21 cellular contexts compared by ENCODE assay signal in the genomic region with DNA sequence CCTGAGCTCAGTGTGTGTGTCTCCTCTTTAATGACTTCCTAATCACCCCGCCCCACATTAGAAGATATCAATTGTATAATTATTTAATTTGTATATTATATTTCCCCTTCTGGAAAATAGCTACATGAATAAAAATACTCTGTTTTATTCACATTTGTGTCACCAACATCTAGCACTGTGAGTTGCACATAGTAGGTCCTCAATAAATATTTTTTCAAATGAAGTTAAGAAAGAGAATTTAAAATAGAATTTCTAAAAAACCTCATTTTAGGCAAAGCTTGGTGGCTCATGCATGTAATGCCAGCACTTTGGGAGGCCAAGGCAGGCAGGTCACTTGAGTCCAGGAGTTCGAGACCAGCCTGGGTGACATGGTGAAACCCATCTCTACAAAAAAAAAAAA. TPM values are rescaled to one million over a fixed set of nuclear protein-coding genes. Genes with fewer than 3 reads are reported as not detected.
DNase-seq lines count a peak whose midpoint lies in the region; ATAC-seq lines count a peak whose summit lies in the region.
"Had no signal": no experiment of that assay in that cellular context is flagged by ENCODE, and none has a peak within 500 bp of the region (broad histone marks: within the 10 kb centered on the region; RNA-seq: fewer than 3 reads in every experiment).

No MANE protein-coding gene starts in this region.

- peak overlapping the region; percentile 69 for H3K4me3 ChIP-seq in CD4-positive, CD25-positive, alpha-beta regulatory T cell (ENCODE audit: low read depth, low read length)
- H3K4me3 ChIP-seq in CD4-positive, alpha-beta memory T cell (ENCODE audit: low read length in 2 of 2) = no peak overlapping the region
- H3K4me3 ChIP-seq in effector memory CD4-positive, alpha-beta T cell (ENCODE audit: insufficient read depth, low read depth, low read length, poor library complexity, severe bottlenecking) = no peak overlapping the region
- H3K4me3 ChIP-seq: coronary artery, heart right ventricle, left ventricle myocardium inferior, stomach, transverse colon had no signal

- H3K4me1 Mint-ChIP-seq in CD4-positive, CD25-positive, alpha-beta regulatory T cell = peaks cover 45 to 94% (median 70%) of the 10 kb centered on the region in 4 donors
- peaks cover 68 to 96% (median 81%) of the 10 kb centered on the region in 4 donors for H3K4me1 Mint-ChIP-seq in CD4-positive, alpha-beta memory T cell
- peaks cover 83% of the 10 kb centered on the region for H3K4me1 Mint-ChIP-seq in activated CD4-positive, alpha-beta memory T cell treated with anti-CD3 and anti-CD28 coated beads for 36 hours (ENCODE audit: low read depth)

- H3K9me3 ChIP-seq in CD4-positive, CD25-positive, alpha-beta regulatory T cell (ENCODE audit: control insufficient read depth in 2 of 2, low read length in 2 of 2) = no peaks in the 10 kb centered on the region
- H3K9me3 ChIP-seq in CD4-positive, alpha-beta memory T cell (ENCODE audit: control insufficient read depth in 1 of 2, low read length in 2 of 2) = no peaks in the 10 kb centered on the region
- no peaks in the 10 kb centered on the region for H3K9me3 ChIP-seq in effector memory CD4-positive, alpha-beta T cell (ENCODE audit: control insufficient read depth, low read length)
- H3K9me3 ChIP-seq: heart right ventricle, left ventricle myocardium inferior, neutrophil, stomach, transverse colon had no signal

- H3K27ac Mint-ChIP-seq in CD4-positive, CD25-positive, alpha-beta regulatory T cell = peak overlapping the region; percentile 88 to 91 (median 88)
- peak overlapping the region in 6 of 7 donors; percentile 55 to 96 (median 86) for H3K27ac Mint-ChIP-seq in CD4-positive, alpha-beta memory T cell
- peak overlapping the region; percentile 97 for H3K27ac Mint-ChIP-seq in activated CD4-positive, alpha-beta memory T cell treated with anti-CD3 and anti-CD28 coated beads for 36 hours

- H3K27me3 Mint-ChIP-seq in CD4-positive, CD25-positive, alpha-beta regulatory T cell = peaks cover 4% of the 10 kb centered on the region
- H3K27me3 Mint-ChIP-seq in CD4-positive, alpha-beta memory T cell = no peaks in the 10 kb centered on the region
- H3K27me3 Mint-ChIP-seq in activated CD4-positive, alpha-beta memory T cell treated with anti-CD3 and anti-CD28 coated beads for 36 hours = no peaks in the 10 kb centered on the region

- no peak for DNase-seq in CD4-positive, CD25-positive, alpha-beta regulatory T cell
- DNase-seq in CD4-positive, alpha-beta memory T cell = no peak
- DNase-seq in activated CD4-positive, alpha-beta memory T cell treated with anti-CD3 and anti-CD28 coated beads for 36 hours = no peak
- DNase-seq in effector memory CD4-positive, alpha-beta T cell = no peak
- DNase-seq in NK-92 treated with Interleukin-12 subunit alpha and Interleukin-12 subunit beta, amount 100 ng/mL, for 24 hours (lab: John Stamatoyannopoulos, UW) = no peak
- DNase-seq: brain microvascular endothelial cell, COR-L47, DMS79 treated with DMSO at 0.1 percent for 48 hours, heart right ventricle, immature natural killer cell, left ventricle myocardium inferior, NCI-H1930, NCI-H774, small intestine, stomach, transverse colon had no signal

- no peaks in the 10 kb centered on the region for H3K27me3 ChIP-seq in CD4-positive, CD25-positive, alpha-beta regulatory T cell (ENCODE audit: control insufficient read depth, insufficient read depth, low read length)
- H3K27me3 ChIP-seq in CD4-positive, alpha-beta memory T cell (ENCODE audit: insufficient read depth, low read length) = no peaks in the 10 kb centered on the region
- no peaks in the 10 kb centered on the region for H3K27me3 ChIP-seq in effector memory CD4-positive, alpha-beta T cell (replicated peaks; ENCODE audit: control insufficient read depth, insufficient read depth, low read length, poor library complexity, severe bottlenecking)
- H3K27me3 ChIP-seq: brain microvascular endothelial cell, heart right ventricle, neutrophil, stomach, transverse colon had no signal

- CTCF ChIA-PET in CD4-positive, alpha-beta memory T cell (lab: Charles Lee; ENCODE audit: partially characterized antibody) = interaction anchor here (0.7 to 2.5 kb wide), 4 partner anchors 11 to 293 kb away, joined by 3 to 14 read pairs (median 4); no protein-coding TSS in a partner anchor
- CTCF ChIA-PET in activated CD4-positive, alpha-beta memory T cell treated with anti-CD3 and anti-CD28 coated beads for 36 hours (lab: Charles Lee) = interaction anchor here (1.4 to 4.6 kb wide), 3 partner anchors 10 to 293 kb away, joined by 4 to 37 read pairs (median 15); partner anchors contain the start of gene ADSL

- peaks cover 18% of the 10 kb centered on the region for H3K36me3 Mint-ChIP-seq in CD4-positive, CD25-positive, alpha-beta regulatory T cell
- peaks cover 4 to 23% of the 10 kb centered on the region in 2 donors for H3K36me3 Mint-ChIP-seq in CD4-positive, alpha-beta memory T cell
- H3K36me3 Mint-ChIP-seq in activated CD4-positive, alpha-beta memory T cell treated with anti-CD3 and anti-CD28 coated beads for 36 hours = no peaks in the 10 kb centered on the region
- H3K36me3 Mint-ChIP-seq: immature natural killer cell had no signal

- no peak for ATAC-seq in CD4-positive, CD25-positive, alpha-beta regulatory T cell (ENCODE audit: low read depth in 2 of 2)
- no peak for ATAC-seq in HG03432 (IDR thresholded peaks at IDR 0.05; ENCODE audit: unreplicated experiment)
- ATAC-seq in GM21529 (IDR thresholded peaks at IDR 0.05; ENCODE audit: unreplicated experiment) = no peak

- POLR2A ChIA-PET in CD4-positive, alpha-beta memory T cell (lab: Charles Lee; ENCODE audit: partially characterized antibody) = interaction anchor here (1.2 to 4.9 kb wide), 5 partner anchors 9 to 293 kb away, joined by 3 to 89 read pairs (median 7); partner anchors contain the start of gene ADSL
- POLR2A ChIA-PET in activated CD4-positive, alpha-beta memory T cell treated with anti-CD3 and anti-CD28 coated beads for 36 hours (lab: Charles Lee) = interaction anchor here (1.0 to 3.1 kb wide), 8 partner anchors 10 to 293 kb away, joined by 3 to 33 read pairs (median 5); partner anchors contain the start of genes ADSL and TNRC6B

- intact Hi-C loops in CD4-positive, alpha-beta memory T cell (cut with micrococcal nuclease) = loop anchor here (2.0 kb wide), 1 partner anchor 294 kb away; no protein-coding TSS in a partner anchor
- intact Hi-C loops in activated CD4-positive, alpha-beta memory T cell treated with anti-CD3 and anti-CD28 coated beads for 36 hours (cut with micrococcal nuclease) = loop anchor here (2.0 kb wide), 2 partner anchors 46 to 186 kb away; no protein-coding TSS in a partner anchor

- H3K36me3 ChIP-seq in CD4-positive, CD25-positive, alpha-beta regulatory T cell (ENCODE audit: control insufficient read depth, insufficient read depth, low read length) = peaks cover 5% of the 10 kb centered on the region
- no peaks in the 10 kb centered on the region for H3K36me3 ChIP-seq in CD4-positive, alpha-beta memory T cell (ENCODE audit: insufficient read depth, low read length)
- no peaks in the 10 kb centered on the region for H3K36me3 ChIP-seq in effector memory CD4-positive, alpha-beta T cell (ENCODE audit: control insufficient read depth, insufficient read depth, low read length)
- H3K36me3 ChIP-seq: brain microvascular endothelial cell, heart right ventricle, left ventricle myocardium inferior, neutrophil, stomach, transverse colon had no signal

- peak overlapping the region; percentile 76 for H3K27ac ChIP-seq in CD4-positive, CD25-positive, alpha-beta regulatory T cell (ENCODE audit: insufficient read depth, low read length, poor library complexity, severe bottlenecking)
- H3K27ac ChIP-seq in CD4-positive, alpha-beta memory T cell (ENCODE audit: low read depth, low read length) = peak overlapping the region; percentile 64
- peak overlapping the region; percentile 54 for H3K27ac ChIP-seq in effector memory CD4-positive, alpha-beta T cell (ENCODE audit: insufficient read depth, low read length, poor library complexity, severe bottlenecking)
- H3K27ac ChIP-seq: brain microvascular endothelial cell, coronary artery, left ventricle myocardium inferior, stomach, transverse colon had no signal

- no peaks in the 10 kb centered on the region for H3K9me3 Mint-ChIP-seq in CD4-positive, CD25-positive, alpha-beta regulatory T cell
- H3K9me3 Mint-ChIP-seq in CD4-positive, alpha-beta memory T cell = no peaks in the 10 kb centered on the region
- no peaks in the 10 kb centered on the region for H3K9me3 Mint-ChIP-seq in activated CD4-positive, alpha-beta memory T cell treated with anti-CD3 and anti-CD28 coated beads for 36 hours
- H3K9me3 Mint-ChIP-seq: immature natural killer cell had no signal

- H3K4me3 Mint-ChIP-seq in CD4-positive, CD25-positive, alpha-beta regulatory T cell = peak overlapping the region; percentile 55 to 82 (median 68)
- peak overlapping the region in 7 of 8 donors; percentile 5 to 75 (median 47) for H3K4me3 Mint-ChIP-seq in CD4-positive, alpha-beta memory T cell
- H3K4me3 Mint-ChIP-seq in activated CD4-positive, alpha-beta memory T cell treated with anti-CD3 and anti-CD28 coated beads for 36 hours = peak overlapping the region; percentile 77

- H3K4me1 ChIP-seq in CD4-positive, CD25-positive, alpha-beta regulatory T cell (ENCODE audit: control insufficient read depth, insufficient read depth, low read length, poor library complexity, severe bottlenecking) = peaks cover 72% of the 10 kb centered on the region
- H3K4me1 ChIP-seq in CD4-positive, alpha-beta memory T cell (ENCODE audit: insufficient read depth, low read length) = peaks cover 97% of the 10 kb centered on the region
- H3K4me1 ChIP-seq in effector memory CD4-positive, alpha-beta T cell (ENCODE audit: control insufficient read depth, insufficient read depth, low read length, poor library complexity, severe bottlenecking) = peaks cover 48% of the 10 kb centered on the region

RNA-seq across cellular contexts. Expression of gene FAM83F, which starts 59.7 kb away (rescaled TPM):
- 3.2 TPM for total RNA-seq in CD4-positive, CD25-positive, alpha-beta regulatory T cell
- under 1 TPM in 3 of 4 donors, not detected in 1; 0.01 to 0.05 (median 0.03) TPM for polyA plus RNA-seq in CD4-positive, CD25-positive, alpha-beta regulatory T cell
- total RNA-seq in CD4-positive, alpha-beta memory T cell = under 1 TPM in 1 of 2 experiments, not detected in 1; 0.29 TPM
- polyA plus RNA-seq in CD4-positive, alpha-beta memory T cell = not detected
- under 1 TPM; 0.26 to 0.41 TPM for total RNA-seq in activated CD4-positive, alpha-beta memory T cell treated with anti-CD3 and anti-CD28 coated beads for 36 hours
- total RNA-seq: pulmonary artery endothelial cell had no signal
- polyA plus RNA-seq: immature natural killer cell had no signal
